Comparison of ENCODE assay signal across 8 cellular contexts in genomic region chr15:51536965-51537574, GRCh38.
DNase-seq lines count a peak whose midpoint lies in the region; ATAC-seq, FAIRE-seq and TF ChIP-seq lines count a peak whose summit lies in the region.

No MANE protein-coding gene starts in this region.

- WGBS in small intestine, 3 donors, result 3 to 9% (median 8%) methylated on average over 1 of the region's 1 CpG

- H3K4me3 ChIP-seq in OCI-LY1 (ENCODE audit: low read depth, low read length, poor library complexity, severe bottlenecking) (no peak overlapping the region), fibroblast of lung (replicated peaks in 1 of 4; ENCODE audit: control extremely low read depth in 1 of 4, insufficient read depth in 1 of 4, low read depth in 3 of 4, low read length in 4 of 4) (no peak overlapping the region), small intestine (ENCODE audit: low read depth in 1 of 2, low read length in 2 of 2) (no peak overlapping the region)

- ATAC-seq in HG02763 (IDR thresholded peaks at IDR 0.05; ENCODE audit: unreplicated experiment), result no peak

- H2AFZ ChIP-seq in OCI-LY1 (ENCODE audit: low read length), result no peak overlapping the region
- no peak overlapping the region for H2AFZ ChIP-seq in fibroblast of lung (ENCODE audit: low read length)

- no peaks in the 10 kb centered on the region for H3K9me2 ChIP-seq in OCI-LY1 (ENCODE audit: low read depth, low read length)

- H3K4me1 ChIP-seq in OCI-LY1 (ENCODE audit: insufficient read depth, low read length, severe bottlenecking), result no peaks in the 10 kb centered on the region
- no peaks in the 10 kb centered on the region for H3K4me1 ChIP-seq in fibroblast of lung (ENCODE audit: control insufficient read depth, extremely low read depth, insufficient read depth, low read length)
- no peaks in the 10 kb centered on the region for H3K4me1 ChIP-seq in small intestine (ENCODE audit: control insufficient read depth in 2 of 2, insufficient read depth in 1 of 2, low read depth in 1 of 2, low read length in 1 of 2)

- H3K36me3 ChIP-seq in OCI-LY1 (ENCODE audit: insufficient read depth, low read length) (no peaks in the 10 kb centered on the region), fibroblast of lung (ENCODE audit: control insufficient read depth, insufficient read depth, low read length) (no peaks in the 10 kb centered on the region), small intestine (ENCODE audit: control insufficient read depth in 2 of 2, insufficient read depth in 2 of 2, low read length in 2 of 2) (peaks cover 0 to 1% of the 10 kb centered on the region in 2 donors)

- H3K4me2 ChIP-seq in OCI-LY1 (ENCODE audit: low read length) (no peak overlapping the region), fibroblast of lung (ENCODE audit: extremely low read depth, insufficient read depth, low read length) (no peak overlapping the region)

- no peak for FAIRE-seq in small intestine (lab: Jason Lieb, UNC)

- H4K20me1 ChIP-seq in OCI-LY1 (ENCODE audit: insufficient read depth, low read length) (no peaks in the 10 kb centered on the region), fibroblast of lung (ENCODE audit: control insufficient read depth, extremely low read depth, insufficient read depth, low read length) (no peaks in the 10 kb centered on the region)

- H3K27me3 ChIP-seq in OCI-LY1 (ENCODE audit: insufficient read depth, low read length) (no peaks in the 10 kb centered on the region), fibroblast of lung (ENCODE audit: control insufficient read depth, insufficient read depth, low read length) (no peaks in the 10 kb centered on the region), small intestine (ENCODE audit: control insufficient read depth in 2 of 2, insufficient read depth in 2 of 2, low read length in 2 of 2) (no peaks in the 10 kb centered on the region)

- H3K27ac ChIP-seq in OCI-LY1 (ENCODE audit: low read depth, low read length, poor library complexity, severe bottlenecking), result no peak overlapping the region
- H3K27ac ChIP-seq in fibroblast of lung (ENCODE audit: insufficient read depth, low read length), result no peak overlapping the region
- H3K27ac ChIP-seq in small intestine (ENCODE audit: low read depth in 1 of 2, low read length in 1 of 2), result no peak overlapping the region

- no peaks in the 10 kb centered on the region for H3F3A ChIP-seq in OCI-LY1 (ENCODE audit: insufficient read depth, low read length)

- H3K79me2 ChIP-seq in OCI-LY1 (ENCODE audit: insufficient read depth, low read length) (no peaks in the 10 kb centered on the region), fibroblast of lung (ENCODE audit: control insufficient read depth, insufficient read depth, low read length) (no peaks in the 10 kb centered on the region)

- peak; percentile 54 for TF ChIP-seq CTCF in OCI-LY1 (IDR thresholded peaks at IDR 0.05; ENCODE audit: low read length)
- peak; percentile 69 to 89 for TF ChIP-seq CTCF in fibroblast of lung (conservative IDR thresholded peaks at IDR 0.05 in 1 of 2, IDR thresholded peaks at IDR 0.05 in 1 of 2; ENCODE audit: low read depth in 1 of 2, low read length in 2 of 2)

- peak; percentile 2 to 8 for DNase-seq in NCI-H2081 (lab: John Stamatoyannopoulos, UW)
- DNase-seq in NCI-H2081 treated with DMSO at 0.1 percent for 48 hours (lab: John Stamatoyannopoulos, UW), result no peak
- DNase-seq in fibroblast of lung (ENCODE audit: low read depth in 2 of 2), result peak; percentile 10 to 63
- peak; percentile 30 for DNase-seq in small intestine
- no peak for DNase-seq in activated gamma-delta T cell treated with Interleukin-2 at 50 U/mL for 16 hours
- no peak for DNase-seq in C1 segment of cervical spinal cord (lab: John Stamatoyannopoulos, UW)

- H3K9me3 ChIP-seq in OCI-LY1 (ENCODE audit: low read length), result no peaks in the 10 kb centered on the region
- H3K9me3 ChIP-seq in fibroblast of lung (ENCODE audit: control insufficient read depth, insufficient read depth, low read depth, low read length), result no peaks in the 10 kb centered on the region
- H3K9me3 ChIP-seq in small intestine (ENCODE audit: control insufficient read depth, low read depth), result no peaks in the 10 kb centered on the region

- no peak overlapping the region for H3K9ac ChIP-seq in OCI-LY1 (ENCODE audit: low read length)
- no peak overlapping the region for H3K9ac ChIP-seq in fibroblast of lung (ENCODE audit: insufficient read depth, low read length)

Comparison
In these comparisons a context has a peak if more than half of its experiments do, and no peak if none do; other contexts are left out.
1. DNase-seq: peak in NCI-H2081 (2 of 2), fibroblast of lung (2 of 2) and small intestine (single experiment); none in NCI-H2081 treated with DMSO at 0.1 percent for 48 hours (single experiment), activated gamma-delta T cell treated with Interleukin-2 at 50 U/mL for 16 hours (single experiment) and C1 segment of cervical spinal cord (0 of 14).